In the genomic region with DNA sequence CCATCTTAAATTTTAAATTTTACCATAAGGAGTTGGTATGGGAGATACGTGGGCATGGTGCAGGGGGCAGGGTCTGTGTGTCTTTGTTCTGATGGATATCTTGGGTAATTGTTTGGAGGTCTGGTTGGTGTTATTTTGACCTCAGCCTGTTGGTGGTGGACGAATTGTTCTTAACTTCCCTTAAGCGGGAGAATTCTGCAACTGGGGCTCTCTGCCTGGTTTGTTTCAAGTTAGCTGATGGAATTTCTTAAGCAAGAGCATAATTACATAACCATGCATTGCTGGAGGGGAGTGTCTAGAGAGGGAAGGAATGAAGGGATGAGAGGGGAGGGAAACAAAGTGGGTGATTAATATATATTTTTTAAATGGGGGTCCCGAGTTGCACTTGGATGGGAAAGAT, we compare ENCODE assay signal across 30 cellular contexts.
DNase-seq lines count a peak whose midpoint lies in the region; ATAC-seq and TF ChIP-seq lines count a peak whose summit lies in the region.
"Had no signal": no experiment of that assay in that cellular context is flagged by ENCODE, and none has a peak within 500 bp of the region (broad histone marks: within the 10 kb centered on the region; RNA-seq: fewer than 3 reads in every experiment).

No MANE protein-coding gene starts in this region.

- DNase-seq in SKM-1 treated with dmso at 0.1 percent for 144 hours (lab: John Stamatoyannopoulos, UW; ENCODE audit: unreplicated experiment), result peak; percentile 1
- no peak for DNase-seq in SKM-1 (lab: John Stamatoyannopoulos, UW; ENCODE audit: unreplicated experiment)
- peak; percentile 36 for DNase-seq in adipocyte (ENCODE audit: low read depth)
- DNase-seq in hepatocyte (ENCODE audit: low spot score), result peak; percentile 30
- no peak for DNase-seq in smooth muscle cell (lab: John Stamatoyannopoulos, UW; ENCODE audit: unreplicated experiment)
- DNase-seq in heart left ventricle, result no peak
- DNase-seq in stimulated activated CD4-positive, alpha-beta T cell treated with anti-CD3 and anti-CD28 coated beads, Interleukin-15, amount 100 ng/mL, for 24 hours, result no peak
- no peak for DNase-seq in NCI-H82 treated with DMSO at 0.1 percent for 48 hours (lab: John Stamatoyannopoulos, UW; ENCODE audit: unreplicated experiment)
- DNase-seq: activated CD4-positive, alpha-beta T cell treated with anti-CD3 and anti-CD28 coated beads, Interleukin-2, amount 50 U/mL, for 48 hours; activated CD4-positive, CD25-positive, alpha-beta regulatory T cell; AML-193; body of pancreas; CD8-positive, alpha-beta T cell; DMS153; effector CD4-positive, alpha-beta T cell; erythroblast; GM23248; HFFc6; kidney; lower lobe of right lung; MG63; NCI-H2171; NCI-H524 treated with DMSO at 0.1 percent for 48 hours; stimulated activated CD4-positive, alpha-beta T cell treated with anti-CD3 and anti-CD28 coated beads, Interleukin-1b, Interleukin-23, amount 100 ng/mL, for 48 hours; substantia nigra; SW 1271; T1000 had no signal

- no peaks in the 10 kb centered on the region for H3K9me3 ChIP-seq in adipocyte (ENCODE audit: control insufficient read depth, low read length)
- H3K9me3 ChIP-seq in hepatocyte (ENCODE audit: low read depth), result no peaks in the 10 kb centered on the region
- H3K9me3 ChIP-seq in smooth muscle cell (replicated peaks; ENCODE audit: low read depth), result no peaks in the 10 kb centered on the region
- H3K9me3 ChIP-seq in heart left ventricle, result no peaks in the 10 kb centered on the region
- H3K9me3 ChIP-seq: body of pancreas, lower lobe of right lung, MG63, prostate gland had no signal

- intact Hi-C loops in heart left ventricle (cut with DNase I), result no loop called here

- peak overlapping the region; percentile 85 for H3K27ac ChIP-seq in hepatocyte
- peak overlapping the region; percentile 94 for H3K27ac ChIP-seq in smooth muscle cell (ENCODE audit: low read depth)
- no peak overlapping the region for H3K27ac ChIP-seq in heart left ventricle
- H3K27ac ChIP-seq: 22Rv1, body of pancreas, GM23248, lower lobe of right lung, prostate gland had no signal

- ATAC-seq in heart left ventricle, result no peak
- ATAC-seq: body of pancreas; CD8-positive, alpha-beta T cell; lower lobe of right lung; Right ventricle myocardium inferior had no signal

- H3K27me3 ChIP-seq in adipocyte (replicated peaks; ENCODE audit: control insufficient read depth, insufficient read depth, low read length), result no peaks in the 10 kb centered on the region
- no peaks in the 10 kb centered on the region for H3K27me3 ChIP-seq in hepatocyte
- H3K27me3 ChIP-seq in smooth muscle cell (ENCODE audit: low read depth), result no peaks in the 10 kb centered on the region
- no peaks in the 10 kb centered on the region for H3K27me3 ChIP-seq in heart left ventricle
- H3K27me3 ChIP-seq: body of pancreas, MG63 had no signal

- H3K4me3 ChIP-seq in adipocyte (ENCODE audit: low read length), result no peak overlapping the region
- no peak overlapping the region for H3K4me3 ChIP-seq in hepatocyte
- no peak overlapping the region for H3K4me3 ChIP-seq in smooth muscle cell
- H3K4me3 ChIP-seq in heart left ventricle, result no peak overlapping the region
- H3K4me3 ChIP-seq: body of pancreas, GM23248, lower lobe of right lung, MG63, prostate gland had no signal

- peak; percentile 3 for TF ChIP-seq CTCF in hepatocyte (IDR thresholded peaks at IDR 0.05; ENCODE audit: poor library complexity)
- no peak for TF ChIP-seq CTCF in smooth muscle cell (IDR thresholded peaks at IDR 0.05; ENCODE audit: borderline replicate concordance, insufficient read depth, poor library complexity, severe bottlenecking)
- no peak for TF ChIP-seq CTCF in heart left ventricle (IDR thresholded peaks at IDR 0.05)

- H3K9ac ChIP-seq in adipocyte (ENCODE audit: low read length), result no peak overlapping the region
- H3K9ac ChIP-seq in smooth muscle cell (ENCODE audit: low read depth), result no peak overlapping the region
- H3K9ac ChIP-seq: GM23248 had no signal

- H3F3A ChIP-seq in smooth muscle cell (ENCODE audit: low read depth), result peaks cover 10% of the 10 kb centered on the region

- no peak overlapping the region for H2AFZ ChIP-seq in hepatocyte
- peak overlapping the region; percentile 52 for H2AFZ ChIP-seq in smooth muscle cell (ENCODE audit: low read depth)
- H2AFZ ChIP-seq: GM23248 had no signal

- H3K4me2 ChIP-seq in hepatocyte (peak overlapping the region; percentile 35), smooth muscle cell (peak overlapping the region; percentile 16)

- H4K20me1 ChIP-seq in hepatocyte (ENCODE audit: insufficient read depth, poor library complexity, severe bottlenecking) (no peaks in the 10 kb centered on the region), smooth muscle cell (ENCODE audit: low read depth) (no peaks in the 10 kb centered on the region)

- H3K9me2 ChIP-seq in hepatocyte (replicated peaks; ENCODE audit: insufficient read depth), result no peaks in the 10 kb centered on the region

- H3K79me2 ChIP-seq in hepatocyte (no peaks in the 10 kb centered on the region), smooth muscle cell (ENCODE audit: low read depth) (no peaks in the 10 kb centered on the region)

- WGBS in hepatocyte (ENCODE audit: low lambda C conversion rate, missing lambda C conversion rate), result 42% methylated on average over 4 of the region's 4 CpGs
- WGBS in smooth muscle cell (ENCODE audit: low lambda C conversion rate), result 34% methylated on average over 4 of the region's 4 CpGs
- 52 to 64% (median 64%) methylated on average over 4 of the region's 4 CpGs for WGBS in heart left ventricle, 4 donors

- H3K36me3 ChIP-seq in adipocyte (ENCODE audit: control insufficient read depth, insufficient read depth, low read length, severe bottlenecking) (no peaks in the 10 kb centered on the region), hepatocyte (replicated peaks; ENCODE audit: insufficient read depth, low read depth) (no peaks in the 10 kb centered on the region), smooth muscle cell (ENCODE audit: low read depth) (no peaks in the 10 kb centered on the region), heart left ventricle (no peaks in the 10 kb centered on the region)
- H3K36me3 ChIP-seq: lower lobe of right lung, MG63, prostate gland had no signal

- TF ChIP-seq POLR2A in heart left ventricle (IDR thresholded peaks at IDR 0.05), result no peak

- peaks cover 56% of the 10 kb centered on the region for H3K4me1 ChIP-seq in adipocyte (ENCODE audit: control insufficient read depth, insufficient read depth, low read length)
- peaks cover 20% of the 10 kb centered on the region for H3K4me1 ChIP-seq in hepatocyte (ENCODE audit: insufficient read depth)
- peaks cover 14% of the 10 kb centered on the region for H3K4me1 ChIP-seq in smooth muscle cell (ENCODE audit: low read depth)
- H3K4me1 ChIP-seq in heart left ventricle, result no peaks in the 10 kb centered on the region
- H3K4me1 ChIP-seq: lower lobe of right lung, prostate gland had no signal

Comparison
In these comparisons a context has a peak if more than half of its experiments do, and no peak if none do; other contexts are left out.
1. DNase-seq: peak in SKM-1 treated with dmso at 0.1 percent for 144 hours (single experiment), adipocyte (single experiment) and hepatocyte (single experiment); none in SKM-1 (single experiment), smooth muscle cell (single experiment), heart left ventricle (0 of 5), stimulated activated CD4-positive, alpha-beta T cell treated with anti-CD3 and anti-CD28 coated beads, Interleukin-15, amount 100 ng/mL, for 24 hours (single experiment) and NCI-H82 treated with DMSO at 0.1 percent for 48 hours (single experiment).
2. H3K27ac ChIP-seq: peak in hepatocyte (single experiment) and smooth muscle cell (single experiment); none in heart left ventricle (0 of 12).